In the genomic region with DNA sequence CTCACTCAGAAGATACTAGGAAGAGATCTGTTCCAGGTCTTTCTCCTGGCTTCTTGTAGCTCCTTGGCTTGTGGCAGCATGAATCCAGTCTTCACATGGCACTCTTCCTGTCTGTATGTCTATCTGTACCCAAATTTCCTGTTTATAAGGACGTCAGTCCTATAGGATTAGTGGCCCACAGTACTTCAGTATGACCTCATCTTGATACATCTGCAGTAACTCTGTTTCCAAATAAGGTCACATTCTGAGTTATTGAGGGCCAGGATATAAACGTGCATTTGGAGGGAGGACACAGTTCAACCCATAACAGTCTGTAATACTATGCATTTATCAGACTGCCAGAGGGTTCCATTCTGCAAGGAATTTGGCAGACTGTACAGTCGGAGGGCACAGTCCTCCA, we compare ENCODE assay signal across 19 cellular contexts. TPM values are rescaled to one million over a fixed set of nuclear protein-coding genes. Genes with fewer than 3 reads are reported as not detected.
A peak's percentile ranks its signal among the peaks of the same experiment; 100 is the strongest.
DNase-seq lines count a peak whose midpoint lies in the region; ATAC-seq and TF ChIP-seq lines count a peak whose summit lies in the region.
"Had no signal": no experiment of that assay in that cellular context is flagged by ENCODE, and none has a peak within 500 bp of the region (broad histone marks: within the 10 kb centered on the region; RNA-seq: fewer than 3 reads in every experiment).

No MANE protein-coding gene starts in this region.

- H3K9ac ChIP-seq in fibroblast of lung (ENCODE audit: insufficient read depth, low read length) (no peak overlapping the region), neural progenitor cell (no peak overlapping the region)

- H2AFZ ChIP-seq in fibroblast of lung (ENCODE audit: low read length) (no peak overlapping the region), neural progenitor cell (replicated peaks) (no peak overlapping the region)

- no peak overlapping the region for H3K4me3 Mint-ChIP-seq in activated B cell treated with CpG ODN at 0.5 μM for 24 hours
- no peak overlapping the region for H3K4me3 Mint-ChIP-seq in neural progenitor cell
- H3K4me3 Mint-ChIP-seq: activated CD4-positive, alpha-beta memory T cell treated with anti-CD3 and anti-CD28 coated beads for 36 hours; activated naive CD4-positive, alpha-beta T cell treated with anti-CD3 and anti-CD28 coated beads for 36 hours; T-helper 1 cell treated with Interleukin-12 subunit alpha and Interleukin-12 subunit beta and Interleukin-4 antibody, amounts not matched to agents 30 μg/mL and 1 μg/mL, for 36 hours had no signal

- H3K4me1 Mint-ChIP-seq in activated B cell treated with CpG ODN at 0.5 μM for 24 hours (peaks cover 19% of the 10 kb centered on the region), neural progenitor cell (peaks cover 9% of the 10 kb centered on the region)

- H3K9me3 Mint-ChIP-seq in activated B cell treated with CpG ODN at 0.5 μM for 24 hours (no peaks in the 10 kb centered on the region), neural progenitor cell (no peaks in the 10 kb centered on the region)
- H3K9me3 Mint-ChIP-seq: activated CD4-positive, alpha-beta memory T cell treated with anti-CD3 and anti-CD28 coated beads for 36 hours; activated naive CD4-positive, alpha-beta T cell treated with anti-CD3 and anti-CD28 coated beads for 36 hours; T-helper 1 cell treated with Interleukin-12 subunit alpha and Interleukin-12 subunit beta and Interleukin-4 antibody, amounts not matched to agents 30 μg/mL and 1 μg/mL, for 36 hours had no signal

- peaks cover 68% of the 10 kb centered on the region for H3K36me3 Mint-ChIP-seq in activated B cell treated with CpG ODN at 0.5 μM for 24 hours (ENCODE audit: low read depth)
- H3K36me3 Mint-ChIP-seq in neural progenitor cell = peaks cover 41% of the 10 kb centered on the region

- CTCF ChIA-PET in activated B cell treated with CpG ODN at 0.5 μM for 24 hours (lab: Charles Lee) = interaction anchor here (1.0 to 1.5 kb wide), 2 partner anchors 145 to 311 kb away, joined by 4 read pairs; no protein-coding TSS in a partner anchor

- H3K27ac Mint-ChIP-seq in activated B cell treated with CpG ODN at 0.5 μM for 24 hours = peak overlapping the region; percentile 46
- peak overlapping the region; percentile 57 for H3K27ac Mint-ChIP-seq in neural progenitor cell
- H3K27ac Mint-ChIP-seq: activated CD4-positive, alpha-beta memory T cell treated with anti-CD3 and anti-CD28 coated beads for 36 hours; activated naive CD4-positive, alpha-beta T cell treated with anti-CD3 and anti-CD28 coated beads for 36 hours; T-helper 1 cell treated with Interleukin-12 subunit alpha and Interleukin-12 subunit beta and Interleukin-4 antibody, amounts not matched to agents 30 μg/mL and 1 μg/mL, for 36 hours had no signal

- H3K27me3 ChIP-seq in fibroblast of lung (ENCODE audit: control insufficient read depth, insufficient read depth, low read length) (no peaks in the 10 kb centered on the region), neural progenitor cell (no peaks in the 10 kb centered on the region)
- H3K27me3 ChIP-seq: colonic mucosa, testis had no signal

- H3K27me3 Mint-ChIP-seq in activated B cell treated with CpG ODN at 0.5 μM for 24 hours = no peaks in the 10 kb centered on the region
- H3K27me3 Mint-ChIP-seq in neural progenitor cell (ENCODE audit: insufficient read depth, low read depth) = no peaks in the 10 kb centered on the region
- H3K27me3 Mint-ChIP-seq: activated CD4-positive, alpha-beta memory T cell treated with anti-CD3 and anti-CD28 coated beads for 36 hours had no signal

- POLR2A ChIA-PET in activated B cell treated with CpG ODN at 0.5 μM for 24 hours (lab: Charles Lee) = no interaction called here

- DNase-seq in EL = peak; percentile 42
- no peak for DNase-seq in activated B cell treated with CpG ODN at 0.5 μM for 24 hours
- DNase-seq in fibroblast of lung (ENCODE audit: low read depth in 2 of 2) = peak; percentile 15 to 48
- no peak for DNase-seq in neural progenitor cell (ENCODE audit: low spot score)
- DNase-seq in hypothalamus (lab: John Stamatoyannopoulos, UW) = no peak
- DNase-seq in OCI-M1 (lab: John Stamatoyannopoulos, UW) = no peak
- no peak for DNase-seq in GM03348 (ENCODE audit: low spot score)
- DNase-seq: activated CD4-positive, alpha-beta memory T cell treated with anti-CD3 and anti-CD28 coated beads for 36 hours; activated naive CD4-positive, alpha-beta T cell treated with anti-CD3 and anti-CD28 coated beads for 36 hours; colonic mucosa; left colon; NCI-H187; NCI-H2227 treated with DMSO at 0.1 percent for 48 hours; NCI-H774; SIG-M5; testis had no signal

- H3K27ac ChIP-seq in fibroblast of lung (ENCODE audit: insufficient read depth, low read length) (no peak overlapping the region), neural progenitor cell (no peak overlapping the region)
- H3K27ac ChIP-seq: colonic mucosa, HL-60 had no signal

- ATAC-seq in activated B cell treated with CpG ODN at 0.5 μM for 24 hours (ENCODE audit: low read depth) (no peak), HG03135 (IDR thresholded peaks at IDR 0.05; ENCODE audit: unreplicated experiment) (no peak)
- ATAC-seq: left colon had no signal

- H3K79me2 ChIP-seq in fibroblast of lung (ENCODE audit: control insufficient read depth, insufficient read depth, low read length) = no peaks in the 10 kb centered on the region
- H3K79me2 ChIP-seq in neural progenitor cell (ENCODE audit: low read depth) = peaks cover 3% of the 10 kb centered on the region

- H3K4me3 ChIP-seq in fibroblast of lung (replicated peaks in 1 of 4; ENCODE audit: control extremely low read depth in 1 of 4, insufficient read depth in 1 of 4, low read depth in 3 of 4, low read length in 4 of 4) = no peak overlapping the region
- no peak overlapping the region for H3K4me3 ChIP-seq in neural progenitor cell
- H3K4me3 ChIP-seq: colonic mucosa, testis had no signal

- no peaks in the 10 kb centered on the region for H4K20me1 ChIP-seq in fibroblast of lung (ENCODE audit: control insufficient read depth, extremely low read depth, insufficient read depth, low read length)
- H4K20me1 ChIP-seq in neural progenitor cell (ENCODE audit: low read depth) = no peaks in the 10 kb centered on the region

- H3K36me3 ChIP-seq in fibroblast of lung (ENCODE audit: control insufficient read depth, insufficient read depth, low read length) = no peaks in the 10 kb centered on the region
- peaks cover 6% of the 10 kb centered on the region for H3K36me3 ChIP-seq in neural progenitor cell
- H3K36me3 ChIP-seq: colonic mucosa had no signal

- no peak overlapping the region for H3K4me2 ChIP-seq in fibroblast of lung (ENCODE audit: extremely low read depth, insufficient read depth, low read length)
- no peak overlapping the region for H3K4me2 ChIP-seq in neural progenitor cell

- TF ChIP-seq CTCF in activated B cell treated with CpG ODN at 0.5 μM for 24 hours (IDR thresholded peaks at IDR 0.05) = no peak
- TF ChIP-seq CTCF in fibroblast of lung (conservative IDR thresholded peaks at IDR 0.05 in 1 of 2, IDR thresholded peaks at IDR 0.05 in 1 of 2; ENCODE audit: low read depth in 1 of 2, low read length in 2 of 2) = no peak
- no peak for TF ChIP-seq CTCF in neural progenitor cell (IDR thresholded peaks at IDR 0.05)

- H3F3A ChIP-seq in neural progenitor cell (ENCODE audit: low read depth) = no peaks in the 10 kb centered on the region

- H3K4me1 ChIP-seq in fibroblast of lung (ENCODE audit: control insufficient read depth, extremely low read depth, insufficient read depth, low read length) = peaks cover 4% of the 10 kb centered on the region
- H3K4me1 ChIP-seq in neural progenitor cell = no peaks in the 10 kb centered on the region
- H3K4me1 ChIP-seq: colonic mucosa had no signal

- intact Hi-C loops in activated B cell treated with CpG ODN at 0.5 μM for 24 hours (cut with micrococcal nuclease) = no loop called here

- H3K9me3 ChIP-seq in fibroblast of lung (ENCODE audit: control insufficient read depth, insufficient read depth, low read depth, low read length) = no peaks in the 10 kb centered on the region
- H3K9me3 ChIP-seq in neural progenitor cell (ENCODE audit: low read depth) = no peaks in the 10 kb centered on the region
- H3K9me3 ChIP-seq: colonic mucosa, testis had no signal

RNA-seq across cellular contexts. Expression of a gene that starts 57.6 kb away (rescaled TPM):
- total RNA-seq in activated B cell treated with CpG ODN at 0.5 μM for 24 hours (62.7 and 65.9 TPM in 2 replicates), fibroblast of lung (39.8 and 107 TPM in 2 replicates), neural progenitor cell (ENCODE audit: low replicate concordance) (73.1 and 106 TPM in 2 replicates)
- polyA plus RNA-seq in fibroblast of lung = 352 and 524 TPM in 2 replicates
- 440 and 469 TPM in 2 replicates for polyA plus RNA-seq in fibroblast of lung (2012)
- 222 and 333 TPM in 2 replicates for polyA minus RNA-seq in fibroblast of lung (ENCODE audit: low replicate concordance)

Comparison
In these comparisons a context has a peak if more than half of its experiments do, and no peak if none do; other contexts are left out.
1. DNase-seq: peak in EL (single experiment) and fibroblast of lung (2 of 2); none in activated B cell treated with CpG ODN at 0.5 μM for 24 hours (single experiment), neural progenitor cell (single experiment), hypothalamus (0 of 51), OCI-M1 (single experiment) and GM03348 (single experiment).